Comparison of ENCODE assay signal across 1 cellular context in the genomic region with DNA sequence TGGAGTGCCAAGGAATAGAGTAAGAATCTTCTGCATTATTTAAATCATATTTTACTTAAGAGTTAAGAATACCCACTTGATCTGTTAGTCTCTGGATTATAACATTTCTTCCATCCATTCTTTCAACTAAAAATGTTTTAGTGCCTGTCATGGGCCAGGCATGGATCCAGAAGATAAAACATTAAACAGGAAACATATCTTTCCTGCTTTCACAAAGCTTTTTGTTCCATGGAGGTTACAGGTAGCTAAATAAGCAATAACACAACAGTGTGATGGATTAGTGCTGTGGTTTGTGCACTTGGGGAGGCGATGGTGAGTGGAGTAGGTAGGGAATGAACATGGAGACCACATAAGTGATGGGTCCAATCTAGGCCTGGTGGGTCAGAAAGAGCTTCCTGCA.
TF ChIP-seq lines count a peak whose summit lies in the region.

No MANE protein-coding gene starts in this region.

TF ChIP-seq in SK-N-SH, 30 proteins besides CTCF, POLR2A, EP300 and RAD21 (continued from another document):
- TF ChIP-seq RCOR1 (IDR thresholded peaks at IDR 0.05; ENCODE audit: low read length) (no peak), GABPA (IDR thresholded peaks at IDR 0.05; ENCODE audit: low read depth) (no peak)
